ENCODE assay signal across 34 cellular contexts in genomic region chr4:103108547-103108946, GRCh38.
"Had no signal": no experiment of that assay in that cellular context is flagged by ENCODE, and none has a peak within 500 bp of the region (broad histone marks: within the 10 kb centered on the region; RNA-seq: fewer than 3 reads in every experiment).

No MANE protein-coding gene starts in this region.

- H3K4me3 ChIP-seq: MG63 had no signal

- H3K27me3 ChIP-seq: MG63 had no signal

- DNase-seq: Karpas-422, Kasumi-1, MG63, MM.1S, MV-4-11, NCI-H1048, NCI-H1092, NCI-H1092 treated with DMSO at 0.1 percent for 48 hours, NCI-H1105, NCI-H1105 treated with DMSO at 0.1 percent for 48 hours, NCI-H1417, NCI-H1417 treated with DMSO at 0.1 percent for 48 hours, NCI-H1436, NCI-H1436 treated with DMSO at 0.1 percent for 48 hours, NCI-H146, NCI-H1694, NCI-H1694 treated with DMSO at 0.1 percent for 48 hours, NCI-H187, NCI-H187 treated with DMSO at 0.1 percent for 48 hours, NCI-H1930, NCI-H2029, NCI-H2029 treated with DMSO at 0.1 percent for 48 hours, NCI-H2081, NCI-H2081 treated with DMSO at 0.1 percent for 48 hours, NCI-H2107, NCI-H2171, NCI-H2171 treated with DMSO at 0.1 percent for 48 hours, NCI-H2227 treated with DMSO at 0.1 percent for 48 hours, NCI-H226, NCI-H345, NCI-H446, NCI-H446 treated with DMSO at 0.1 percent for 48 hours, NCI-H510A, NCI-H510A treated with DMSO at 0.1 percent for 48 hours had no signal

- H3K9me3 ChIP-seq: MG63 had no signal
